In genomic region chr1:36279789-36280296, GRCh38 we compare ENCODE assay signal across 1 cellular context.
TF ChIP-seq lines count a peak whose summit lies in the region.

No MANE protein-coding gene starts in this region.

TF ChIP-seq in HepG2, 621 proteins besides CTCF, POLR2A, EP300 and RAD21:
- no peak for TF ChIP-seq RELA (CRISPR knock-in tag; IDR thresholded peaks at IDR 0.05)
- no peak for TF ChIP-seq HOMEZ (CRISPR knock-in tag; IDR thresholded peaks at IDR 0.05; ENCODE audit: low read depth)
- TF ChIP-seq ZNF562 (CRISPR knock-in tag; IDR thresholded peaks at IDR 0.05; ENCODE audit: borderline replicate concordance): no peak
- TF ChIP-seq, protein P1, sequence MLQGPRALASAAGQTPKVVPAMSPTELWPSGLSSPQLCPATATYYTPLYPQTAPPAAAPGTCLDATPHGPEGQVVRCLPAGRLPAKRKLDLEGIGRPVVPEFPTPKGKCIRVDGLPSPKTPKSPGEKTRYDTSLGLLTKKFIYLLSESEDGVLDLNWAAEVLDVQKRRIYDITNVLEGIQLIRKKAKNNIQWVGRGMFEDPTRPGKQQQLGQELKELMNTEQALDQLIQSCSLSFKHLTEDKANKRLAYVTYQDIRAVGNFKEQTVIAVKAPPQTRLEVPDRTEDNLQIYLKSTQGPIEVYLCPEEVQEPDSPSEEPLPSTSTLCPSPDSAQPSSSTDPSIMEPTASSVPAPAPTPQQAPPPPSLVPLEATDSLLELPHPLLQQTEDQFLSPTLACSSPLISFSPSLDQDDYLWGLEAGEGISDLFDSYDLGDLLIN (CRISPR knock-in tag; IDR thresholded peaks at IDR 0.05; ENCODE audit: borderline replicate concordance): no peak
- no peak for TF ChIP-seq HDAC1 (CRISPR knock-in tag; IDR thresholded peaks at IDR 0.05)
- no peak for TF ChIP-seq SALL1 (CRISPR knock-in tag; IDR thresholded peaks at IDR 0.05)
- no peak for TF ChIP-seq RFX5 (IDR thresholded peaks at IDR 0.05; ENCODE audit: low read depth, low read length)
- no peak for TF ChIP-seq ATF1 (CRISPR knock-in tag; IDR thresholded peaks at IDR 0.05)
- no peak for TF ChIP-seq ZSCAN9 (CRISPR knock-in tag; IDR thresholded peaks at IDR 0.05; ENCODE audit: borderline replicate concordance)
- TF ChIP-seq HMGA1 (CRISPR knock-in tag; conservative IDR thresholded peaks at IDR 0.05): no peak
- no peak for TF ChIP-seq CHD4 (IDR thresholded peaks at IDR 0.05; ENCODE audit: borderline replicate concordance, low read length)
- no peak for TF ChIP-seq SIN3A (IDR thresholded peaks at IDR 0.05; ENCODE audit: borderline replicate concordance, low read depth, low read length)
- TF ChIP-seq ZNF710 (CRISPR knock-in tag; IDR thresholded peaks at IDR 0.05; ENCODE audit: borderline replicate concordance): no peak
- no peak for TF ChIP-seq GATA4 (IDR thresholded peaks at IDR 0.05; ENCODE audit: borderline replicate concordance, low read depth)
- TF ChIP-seq MAZ (IDR thresholded peaks at IDR 0.05; ENCODE audit: borderline replicate concordance, low read depth, low read length): no peak
- no peak for TF ChIP-seq MAZ (CRISPR knock-in tag; IDR thresholded peaks at IDR 0.05; ENCODE audit: low read depth)
- no peak for TF ChIP-seq THRA (CRISPR knock-in tag; IDR thresholded peaks at IDR 0.05; ENCODE audit: borderline replicate concordance)
- TF ChIP-seq GATAD2A (CRISPR knock-in tag; IDR thresholded peaks at IDR 0.05): no peak
- TF ChIP-seq MED13 (CRISPR knock-in tag; IDR thresholded peaks at IDR 0.05): no peak
- no peak for TF ChIP-seq YEATS4 (CRISPR knock-in tag; IDR thresholded peaks at IDR 0.05; ENCODE audit: borderline replicate concordance)
TF ChIP-seq in HepG2: peak in this region for 0.
